ENCODE assay signal across 8 cellular contexts in the genomic region with DNA sequence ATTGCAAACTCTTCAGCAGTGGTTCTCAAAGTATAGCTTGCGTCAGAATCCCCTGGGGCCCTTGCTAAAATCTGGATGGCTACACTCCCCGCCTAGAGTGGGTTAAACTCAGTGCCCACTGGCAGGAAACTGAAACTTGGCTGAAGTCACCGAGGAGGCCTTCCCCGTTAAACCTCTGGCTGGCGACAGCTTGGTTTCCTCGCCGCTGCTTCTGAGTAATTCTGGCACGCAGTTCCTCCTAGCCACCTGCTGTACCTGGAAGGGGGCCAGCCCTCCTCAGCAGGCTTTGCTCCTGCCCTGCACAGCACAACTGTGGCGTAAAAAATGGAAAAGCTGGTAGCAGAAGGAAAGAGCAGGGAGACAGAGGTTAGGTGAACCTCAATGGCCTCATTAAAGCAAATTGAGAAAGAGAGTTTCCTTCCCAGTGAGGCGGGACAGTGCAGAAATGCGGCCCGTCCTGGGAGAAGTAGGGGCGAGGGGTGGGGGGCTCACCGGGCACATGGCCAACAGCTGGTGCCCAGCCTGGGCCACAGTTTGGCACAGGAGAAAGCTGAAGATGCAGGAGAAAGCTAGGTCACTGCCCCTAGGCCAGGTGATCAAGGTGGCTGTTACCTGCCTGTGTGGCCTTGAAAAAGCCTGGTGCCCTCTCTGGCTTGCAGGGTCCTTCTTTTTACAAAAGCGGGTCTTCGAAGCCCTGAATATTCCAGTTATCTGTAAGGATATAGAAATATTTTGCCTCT. TPM values are rescaled to one million over a fixed set of nuclear protein-coding genes. Genes with fewer than 3 reads are reported as not detected.
A peak's percentile ranks its signal among the peaks of the same experiment; 100 is the strongest.
DNase-seq lines count a peak whose midpoint lies in the region; ATAC-seq and TF ChIP-seq lines count a peak whose summit lies in the region.

No MANE protein-coding gene starts in this region.

- H3K79me2 ChIP-seq in osteoblast (ENCODE audit: insufficient read depth, low read length) (no peaks in the 10 kb centered on the region), smooth muscle cell (ENCODE audit: low read depth) (no peaks in the 10 kb centered on the region)

- POLR2A ChIA-PET in activated CD4-positive, alpha-beta memory T cell treated with anti-CD3 and anti-CD28 coated beads, Interleukin-2, amount 10 ng/mL, durations not matched to agents 7 days and 5 days (lab: Charles Lee), result interaction anchor here (0.7 to 5.2 kb wide), 18 partner anchors 9 to 849 kb away, joined by 3 to 37 read pairs (median 4); partner anchors contain the start of genes ALOX5, WASHC2C and ZFAND4

- TF ChIP-seq CTCF in epithelial cell of proximal tubule (conservative IDR thresholded peaks at IDR 0.05; ENCODE audit: low read depth, low read length), result no peak
- no peak for TF ChIP-seq CTCF in osteoblast (IDR thresholded peaks at IDR 0.05; ENCODE audit: extremely low read depth, low read depth, low read length)
- TF ChIP-seq CTCF in smooth muscle cell (IDR thresholded peaks at IDR 0.05; ENCODE audit: borderline replicate concordance, insufficient read depth, poor library complexity, severe bottlenecking), result no peak

- no peak overlapping the region for H3K27ac ChIP-seq in osteoblast (ENCODE audit: low read depth, low read length)
- H3K27ac ChIP-seq in smooth muscle cell (ENCODE audit: low read depth), result no peak overlapping the region

- peak; percentile 66 for ATAC-seq in HG02798 (IDR thresholded peaks at IDR 0.05; ENCODE audit: poor library complexity, unreplicated experiment)

- H3K9me3 Mint-ChIP-seq in activated CD4-positive, alpha-beta memory T cell treated with anti-CD3 and anti-CD28 coated beads, Interleukin-2, amount 10 ng/mL, durations not matched to agents 7 days and 5 days, result no peaks in the 10 kb centered on the region

- H4K20me1 ChIP-seq in osteoblast (ENCODE audit: insufficient read depth, low read length), result no peaks in the 10 kb centered on the region
- H4K20me1 ChIP-seq in smooth muscle cell (ENCODE audit: low read depth), result no peaks in the 10 kb centered on the region

- H2AFZ ChIP-seq in osteoblast (ENCODE audit: low read length) (no peak overlapping the region), smooth muscle cell (ENCODE audit: low read depth) (no peak overlapping the region)

- H3K4me2 ChIP-seq in osteoblast (ENCODE audit: insufficient read depth, low read length) (peak overlapping the region; percentile 16), smooth muscle cell (no peak overlapping the region)

- CTCF ChIA-PET in activated CD4-positive, alpha-beta memory T cell treated with anti-CD3 and anti-CD28 coated beads, Interleukin-2, amount 10 ng/mL, durations not matched to agents 7 days and 5 days (lab: Charles Lee), result interaction anchor here (0.6 to 2.7 kb wide), 3 partner anchors 44 to 279 kb away, joined by 3 to 11 read pairs (median 3); no protein-coding TSS in a partner anchor

- no peaks in the 10 kb centered on the region for H3F3A ChIP-seq in smooth muscle cell (ENCODE audit: low read depth)

- H3K27me3 ChIP-seq in osteoblast (ENCODE audit: insufficient read depth, low read length), result no peaks in the 10 kb centered on the region
- H3K27me3 ChIP-seq in smooth muscle cell (ENCODE audit: low read depth), result no peaks in the 10 kb centered on the region

- H3K27me3 Mint-ChIP-seq in activated CD4-positive, alpha-beta memory T cell treated with anti-CD3 and anti-CD28 coated beads, Interleukin-2, amount 10 ng/mL, durations not matched to agents 7 days and 5 days, result no peaks in the 10 kb centered on the region

- H3K4me1 ChIP-seq in osteoblast (ENCODE audit: insufficient read depth, low read length) (peaks cover 3% of the 10 kb centered on the region), smooth muscle cell (ENCODE audit: low read depth) (peaks cover 11% of the 10 kb centered on the region)

- no peak overlapping the region for H3K9ac ChIP-seq in smooth muscle cell (ENCODE audit: low read depth)

- H3K36me3 Mint-ChIP-seq in activated CD4-positive, alpha-beta memory T cell treated with anti-CD3 and anti-CD28 coated beads, Interleukin-2, amount 10 ng/mL, durations not matched to agents 7 days and 5 days (ENCODE audit: low read depth), result peaks cover 28% of the 10 kb centered on the region

- H3K4me1 Mint-ChIP-seq in activated CD4-positive, alpha-beta memory T cell treated with anti-CD3 and anti-CD28 coated beads, Interleukin-2, amount 10 ng/mL, durations not matched to agents 7 days and 5 days, result peaks cover 89% of the 10 kb centered on the region

- peak; percentile 28 to 35 for DNase-seq in activated CD8-positive, alpha-beta memory T cell treated with anti-CD3 and anti-CD28 coated beads for 1 hour (ENCODE audit: extremely low read depth in 1 of 2, low read depth in 1 of 2)
- no peak for DNase-seq in activated CD8-positive, alpha-beta memory T cell treated with anti-CD3 and anti-CD28 coated beads, Interleukin-2, amount 50 U/mL, for 48 hours
- DNase-seq in NCI-H2029 treated with DMSO at 0.1 percent for 48 hours (lab: John Stamatoyannopoulos, UW), result peak; percentile 63
- peak; percentile 81 for DNase-seq in activated CD4-positive, alpha-beta memory T cell treated with anti-CD3 and anti-CD28 coated beads, Interleukin-2, amount 10 ng/mL, durations not matched to agents 7 days and 5 days
- peak; percentile 48 for DNase-seq in epithelial cell of proximal tubule (ENCODE audit: low read depth)
- no peak for DNase-seq in osteoblast (ENCODE audit: insufficient read length, low spot score, missing footprints)
- no peak for DNase-seq in smooth muscle cell (lab: John Stamatoyannopoulos, UW; ENCODE audit: unreplicated experiment)

- H3K4me3 Mint-ChIP-seq in activated CD4-positive, alpha-beta memory T cell treated with anti-CD3 and anti-CD28 coated beads, Interleukin-2, amount 10 ng/mL, durations not matched to agents 7 days and 5 days, result peak overlapping the region; percentile 98

- H3K4me3 ChIP-seq in epithelial cell of proximal tubule (ENCODE audit: low read depth, low read length) (peak overlapping the region; percentile 16), osteoblast (ENCODE audit: insufficient read depth, low read length) (no peak overlapping the region), smooth muscle cell (no peak overlapping the region)

- 83% methylated on average over 16 of the region's 16 CpGs for WGBS in smooth muscle cell (ENCODE audit: low lambda C conversion rate)

- H3K9me3 ChIP-seq in osteoblast (ENCODE audit: low read depth, low read length), result no peaks in the 10 kb centered on the region
- H3K9me3 ChIP-seq in smooth muscle cell (replicated peaks; ENCODE audit: low read depth), result no peaks in the 10 kb centered on the region

- H3K36me3 ChIP-seq in osteoblast (ENCODE audit: insufficient read depth, low read length) (no peaks in the 10 kb centered on the region), smooth muscle cell (ENCODE audit: low read depth) (no peaks in the 10 kb centered on the region)

- H3K27ac Mint-ChIP-seq in activated CD4-positive, alpha-beta memory T cell treated with anti-CD3 and anti-CD28 coated beads, Interleukin-2, amount 10 ng/mL, durations not matched to agents 7 days and 5 days, result peak overlapping the region; percentile 100

RNA-seq across cellular contexts. Expression of gene ALOX5, which starts 46.6 kb away (rescaled TPM):
- total RNA-seq in activated CD4-positive, alpha-beta memory T cell treated with anti-CD3 and anti-CD28 coated beads, Interleukin-2, amount 10 ng/mL, durations not matched to agents 7 days and 5 days, result 1 to 10 TPM; 6.8 to 7.5 TPM
- total RNA-seq in epithelial cell of proximal tubule, result 1.7 and 4.7 TPM in 2 replicates
- not detected in 2 replicates for total RNA-seq in osteoblast
- total RNA-seq in smooth muscle cell, result 0.09 and 0.18 TPM in 2 replicates
- polyA plus RNA-seq in smooth muscle cell, result 0.27 TPM in 1 of 2 replicates, not detected in the other

Comparison
In these comparisons a context has a peak if more than half of its experiments do, and no peak if none do; other contexts are left out.
1. DNase-seq: peak in activated CD8-positive, alpha-beta memory T cell treated with anti-CD3 and anti-CD28 coated beads for 1 hour (2 of 2), NCI-H2029 treated with DMSO at 0.1 percent for 48 hours (single experiment), activated CD4-positive, alpha-beta memory T cell treated with anti-CD3 and anti-CD28 coated beads, Interleukin-2, amount 10 ng/mL, durations not matched to agents 7 days and 5 days (single experiment) and epithelial cell of proximal tubule (single experiment); none in activated CD8-positive, alpha-beta memory T cell treated with anti-CD3 and anti-CD28 coated beads, Interleukin-2, amount 50 U/mL, for 48 hours (single experiment), osteoblast (single experiment) and smooth muscle cell (single experiment).